22 cellular contexts compared by ENCODE assay signal in genomic region chr2:26572589-26572988, GRCh38.
DNase-seq lines count a peak whose midpoint lies in the region; ATAC-seq and TF ChIP-seq lines count a peak whose summit lies in the region.
"Had no signal": no experiment of that assay in that cellular context is flagged by ENCODE, and none has a peak within 500 bp of the region (broad histone marks: within the 10 kb centered on the region; RNA-seq: fewer than 3 reads in every experiment).

No MANE protein-coding gene starts in this region.

- H3K27ac Mint-ChIP-seq in CD14-positive monocyte (no peak overlapping the region), nephron progenitor cell (no peak overlapping the region)
- H3K27ac Mint-ChIP-seq: CD8-positive, alpha-beta T cell had no signal

- H3K27me3 Mint-ChIP-seq in CD14-positive monocyte (ENCODE audit: low read depth in 3 of 3) (peaks cover 3 to 38% (median 15%) of the 10 kb centered on the region in 3 donors), nephron progenitor cell (ENCODE audit: low read depth, poor library complexity) (peaks cover 46% of the 10 kb centered on the region)

- H3K36me3 Mint-ChIP-seq in CD14-positive monocyte: no peaks in the 10 kb centered on the region
- H3K36me3 Mint-ChIP-seq in nephron progenitor cell (ENCODE audit: low read depth): no peaks in the 10 kb centered on the region
- H3K36me3 Mint-ChIP-seq: CD8-positive, alpha-beta T cell had no signal

- no peaks in the 10 kb centered on the region for H3K9me3 Mint-ChIP-seq in CD14-positive monocyte
- no peaks in the 10 kb centered on the region for H3K9me3 Mint-ChIP-seq in nephron progenitor cell
- H3K9me3 Mint-ChIP-seq: CD8-positive, alpha-beta T cell had no signal

- TF ChIP-seq CTCF in CD14-positive monocyte (IDR thresholded peaks at IDR 0.05) (no peak), nephron progenitor cell (IDR thresholded peaks at IDR 0.05) (no peak)

- no peak for ATAC-seq in GM21723 (IDR thresholded peaks at IDR 0.05; ENCODE audit: unreplicated experiment)
- ATAC-seq: CD8-positive, alpha-beta T cell; GM12878; HCT116 had no signal

- no peaks in the 10 kb centered on the region for H3K36me3 ChIP-seq in H7 (replicated peaks; ENCODE audit: control insufficient read depth, insufficient read depth, low read length)
- H3K36me3 ChIP-seq: BLaER1 treated with 17β-estradiol and CSF1 and Interleukin-3, amounts not matched to agents 10 nM and 100 nM had no signal

- H3K4me3 Mint-ChIP-seq in CD14-positive monocyte: no peak overlapping the region
- no peak overlapping the region for H3K4me3 Mint-ChIP-seq in nephron progenitor cell
- H3K4me3 Mint-ChIP-seq: CD8-positive, alpha-beta T cell had no signal

- H3K4me3 ChIP-seq in H7 (ENCODE audit: insufficient read depth, low read depth, low read length): no peak overlapping the region
- H3K4me3 ChIP-seq: BLaER1 treated with 17β-estradiol and CSF1 and Interleukin-3, amounts not matched to agents 10 nM and 100 nM; GM12878 had no signal

- H3K27me3 ChIP-seq in H7 (ENCODE audit: control insufficient read depth, insufficient read depth, low read length): 0 out of 2 replicates have a peak, but pooled peaks cover under 1% of the 10 kb centered on the region
- H3K27me3 ChIP-seq: BLaER1 treated with 17β-estradiol and CSF1 and Interleukin-3, amounts not matched to agents 10 nM and 100 nM had no signal

- intact Hi-C loops in CD14-positive monocyte (cut with micrococcal nuclease): no loop called here

- DNase-seq in CD14-positive monocyte (ENCODE audit: low spot score) (peak; percentile 40), H7 (peak; percentile 79), iPS-NIHi11 (ENCODE audit: low spot score) (peak; percentile 54), nephron progenitor cell (peak; percentile 44), NK-92 (lab: John Stamatoyannopoulos, UW; ENCODE audit: unreplicated experiment) (no peak)
- no peak for DNase-seq in stimulated activated CD4-positive, alpha-beta T cell treated with anti-CD3 and anti-CD28 coated beads, Interleukin-4, amount 100 ng/mL, for 1 hour
- no peak for DNase-seq in activated CD4-positive, alpha-beta T cell treated with anti-CD3 and anti-CD28 coated beads for 1 hour
- DNase-seq: CD8-positive, alpha-beta T cell; DND-41; GOT3; IMR-90; NCI-H1092 treated with DMSO at 0.1 percent for 48 hours; NCI-H1436 treated with DMSO at 0.1 percent for 48 hours; NCI-H1930; NCI-H226; NCI-H510A treated with DMSO at 0.1 percent for 48 hours; NCI-H748 treated with DMSO at 0.1 percent for 48 hours; SHP77 had no signal

- H3K4me1 Mint-ChIP-seq in CD14-positive monocyte (no peaks in the 10 kb centered on the region), nephron progenitor cell (peaks cover 13% of the 10 kb centered on the region)

Comparison
In these comparisons a context has a peak if more than half of its experiments do, and no peak if none do; other contexts are left out.
1. DNase-seq: peak in CD14-positive monocyte (single experiment), H7 (single experiment), iPS-NIHi11 (single experiment) and nephron progenitor cell (single experiment); none in stimulated activated CD4-positive, alpha-beta T cell treated with anti-CD3 and anti-CD28 coated beads, Interleukin-4, amount 100 ng/mL, for 1 hour (single experiment), activated CD4-positive, alpha-beta T cell treated with anti-CD3 and anti-CD28 coated beads for 1 hour (single experiment) and NK-92 (single experiment).